ENCODE assay signal across 12 cellular contexts in the genomic region with DNA sequence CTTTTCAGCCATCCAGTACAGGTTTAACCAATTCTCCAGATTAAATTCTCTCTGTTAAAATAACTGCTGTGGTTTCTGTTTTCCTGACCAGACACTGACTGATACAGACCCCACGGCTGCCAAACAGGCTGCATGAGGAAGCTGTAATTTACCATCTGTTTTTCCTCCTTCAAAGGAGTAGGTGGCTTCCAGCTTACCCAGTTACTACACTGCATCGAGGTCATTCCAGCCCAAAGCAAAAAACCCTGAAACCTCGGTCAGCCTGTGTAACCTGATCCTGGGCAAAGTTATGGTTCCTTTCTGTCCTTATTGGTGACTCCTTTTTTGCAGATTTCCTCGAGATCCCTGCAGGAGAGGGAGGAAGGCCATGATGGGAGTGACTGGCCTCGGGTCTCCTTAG. TPM values are rescaled to one million over a fixed set of nuclear protein-coding genes. Genes with fewer than 3 reads are reported as not detected.
DNase-seq lines count a peak whose midpoint lies in the region; ATAC-seq and FAIRE-seq lines count a peak whose summit lies in the region.
"Had no signal": no experiment of that assay in that cellular context is flagged by ENCODE, and none has a peak within 500 bp of the region (broad histone marks: within the 10 kb centered on the region; RNA-seq: fewer than 3 reads in every experiment).

No MANE protein-coding gene starts in this region.

- no peak overlapping the region for H3K9ac ChIP-seq in skeletal muscle satellite cell (ENCODE audit: low read depth, low read length)

- no peak overlapping the region for H3K4me3 Mint-ChIP-seq in activated CD4-positive, alpha-beta T cell treated with anti-CD3 and anti-CD28 coated beads for 36 hours
- H3K4me3 Mint-ChIP-seq: stimulated activated naive CD8-positive, alpha-beta T cell treated with anti-CD3 and anti-CD28 coated beads, Interleukin-15, Interleukin-2, amounts not matched to agents 100 ng/mL and 50 ng/mL, for 24 hours had no signal

- peaks cover 18% of the 10 kb centered on the region for H3K4me1 ChIP-seq in skeletal muscle satellite cell (ENCODE audit: control insufficient read depth, insufficient read depth, low read length)
- H3K4me1 ChIP-seq: A549 had no signal

- H3K27ac Mint-ChIP-seq in activated CD4-positive, alpha-beta T cell treated with anti-CD3 and anti-CD28 coated beads for 36 hours, result no peak overlapping the region
- H3K27ac Mint-ChIP-seq: stimulated activated naive CD8-positive, alpha-beta T cell treated with anti-CD3 and anti-CD28 coated beads, Interleukin-15, Interleukin-2, amounts not matched to agents 100 ng/mL and 50 ng/mL, for 24 hours had no signal

- no peak for ATAC-seq in activated CD4-positive, alpha-beta T cell treated with anti-CD3 and anti-CD28 coated beads for 36 hours

- intact Hi-C loops in activated CD4-positive, alpha-beta T cell treated with anti-CD3 and anti-CD28 coated beads for 36 hours (cut with DNase I, micrococcal nuclease), result no loop called here

- no peak overlapping the region for H3K4me3 ChIP-seq in skeletal muscle satellite cell (ENCODE audit: low read length)
- H3K4me3 ChIP-seq: A549, ascending aorta had no signal

- H3K27me3 ChIP-seq in skeletal muscle satellite cell (ENCODE audit: control insufficient read depth, insufficient read depth, low read length), result peaks cover 81% of the 10 kb centered on the region
- H3K27me3 ChIP-seq: ascending aorta had no signal

- POLR2A ChIA-PET in activated CD4-positive, alpha-beta T cell treated with anti-CD3 and anti-CD28 coated beads for 36 hours (lab: Charles Lee), result no interaction called here

- no peaks in the 10 kb centered on the region for H3K9me3 ChIP-seq in skeletal muscle satellite cell (replicated peaks; ENCODE audit: low read length)
- H3K9me3 ChIP-seq: A549, ascending aorta had no signal

- H3K36me3 ChIP-seq in skeletal muscle satellite cell (ENCODE audit: insufficient read depth, low read length), result no peaks in the 10 kb centered on the region
- H3K36me3 ChIP-seq: ascending aorta had no signal

- H3K36me3 Mint-ChIP-seq in activated CD4-positive, alpha-beta T cell treated with anti-CD3 and anti-CD28 coated beads for 36 hours (ENCODE audit: low read depth), result no peaks in the 10 kb centered on the region

- DNase-seq in NCI-H2196 (lab: John Stamatoyannopoulos, UW; ENCODE audit: unreplicated experiment) (peak; percentile 12), NCI-H2196 treated with DMSO at 0.1 percent for 48 hours (lab: John Stamatoyannopoulos, UW; ENCODE audit: unreplicated experiment) (no peak), NCI-H446 treated with DMSO at 0.1 percent for 48 hours (lab: John Stamatoyannopoulos, UW) (peak; percentile 33), RKO (ENCODE audit: low spot score) (no peak)
- DNase-seq in activated CD4-positive, alpha-beta T cell treated with anti-CD3 and anti-CD28 coated beads for 1 hour, result no peak
- DNase-seq in activated CD4-positive, alpha-beta T cell treated with anti-CD3 and anti-CD28 coated beads for 36 hours, result no peak
- DNase-seq: T-helper 2 cell had no signal

- peaks cover 15% of the 10 kb centered on the region for H3K27me3 Mint-ChIP-seq in activated CD4-positive, alpha-beta T cell treated with anti-CD3 and anti-CD28 coated beads for 36 hours

- peak overlapping the region; percentile 5 for H3K4me2 ChIP-seq in skeletal muscle satellite cell (ENCODE audit: low read length)
- H3K4me2 ChIP-seq: A549 had no signal

- H3K9me3 Mint-ChIP-seq in activated CD4-positive, alpha-beta T cell treated with anti-CD3 and anti-CD28 coated beads for 36 hours (ENCODE audit: low read depth), result no peaks in the 10 kb centered on the region
- H3K9me3 Mint-ChIP-seq: stimulated activated naive CD8-positive, alpha-beta T cell treated with anti-CD3 and anti-CD28 coated beads, Interleukin-15, Interleukin-2, amounts not matched to agents 100 ng/mL and 50 ng/mL, for 24 hours had no signal

- CTCF ChIA-PET in activated CD4-positive, alpha-beta T cell treated with anti-CD3 and anti-CD28 coated beads for 36 hours (lab: Charles Lee), result no interaction called here

- FAIRE-seq in endometrium (lab: Jason Lieb, UNC), result peak; percentile 59
- FAIRE-seq: A549 had no signal

- H3K4me1 Mint-ChIP-seq in activated CD4-positive, alpha-beta T cell treated with anti-CD3 and anti-CD28 coated beads for 36 hours, result no peaks in the 10 kb centered on the region

RNA-seq across cellular contexts. Expression of gene LOXL4, which starts 27.9 kb away (rescaled TPM):
- total RNA-seq in skeletal muscle satellite cell (2012; rRNA removed), result 2.0 and 2.4 TPM in 2 replicates
- total RNA-seq in activated CD4-positive, alpha-beta T cell treated with anti-CD3 and anti-CD28 coated beads for 36 hours, result not detected

Comparison
In these comparisons a context has a peak if more than half of its experiments do, and no peak if none do; other contexts are left out.
1. DNase-seq: peak in NCI-H2196 (single experiment) and NCI-H446 treated with DMSO at 0.1 percent for 48 hours (single experiment); none in NCI-H2196 treated with DMSO at 0.1 percent for 48 hours (single experiment), RKO (single experiment), activated CD4-positive, alpha-beta T cell treated with anti-CD3 and anti-CD28 coated beads for 1 hour (single experiment) and activated CD4-positive, alpha-beta T cell treated with anti-CD3 and anti-CD28 coated beads for 36 hours (single experiment).